ENCODE assay signal across 16 cellular contexts in the genomic region with DNA sequence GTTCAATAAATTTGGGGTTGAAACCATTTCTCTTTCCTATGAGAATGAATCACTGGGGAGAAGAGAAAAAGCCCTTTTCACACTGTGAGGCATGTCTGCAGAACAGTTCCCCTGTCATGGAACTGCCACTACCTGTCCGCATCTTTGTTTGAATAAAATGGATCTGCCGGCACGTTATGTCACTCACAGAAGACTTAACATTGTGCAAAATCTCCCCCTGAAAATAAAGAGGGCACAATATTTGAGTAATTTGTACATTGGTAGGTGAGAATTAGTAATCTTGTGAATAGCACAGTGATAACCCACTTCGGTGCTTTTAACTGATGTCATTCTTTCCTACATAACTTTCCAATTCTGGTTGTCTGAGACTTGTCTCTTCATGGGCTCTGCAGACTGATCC.
DNase-seq lines count a peak whose midpoint lies in the region; ATAC-seq and TF ChIP-seq lines count a peak whose summit lies in the region.
"Had no signal": no experiment of that assay in that cellular context is flagged by ENCODE, and none has a peak within 500 bp of the region (broad histone marks: within the 10 kb centered on the region; RNA-seq: fewer than 3 reads in every experiment).

No MANE protein-coding gene starts in this region.

- no peak for ATAC-seq in central memory CD8-positive, alpha-beta T cell (replicated peaks; ENCODE audit: extremely low read depth, poor library complexity, severe bottlenecking)
- ATAC-seq in HG03039 (IDR thresholded peaks at IDR 0.05; ENCODE audit: unreplicated experiment) (no peak), HG03469 (IDR thresholded peaks at IDR 0.05; ENCODE audit: unreplicated experiment) (no peak)
- ATAC-seq: CD8-positive, alpha-beta T cell had no signal

- H3K4me3 ChIP-seq in GM12865 (ENCODE audit: low read depth, low read length): no peak overlapping the region
- H3K4me3 ChIP-seq: BLaER1 had no signal

- TF ChIP-seq CTCF in GM12865 (IDR thresholded peaks at IDR 0.05; ENCODE audit: insufficient read depth, low read depth, low read length, missing control alignments) (no peak), neural crest cell (conservative IDR thresholded peaks at IDR 0.05) (no peak)

- DNase-seq in GM12865 (ENCODE audit: low read depth): peak; percentile 3
- no peak for DNase-seq in central memory CD8-positive, alpha-beta T cell (ENCODE audit: low spot score in 2 of 2)
- no peak for DNase-seq in neural crest cell (ENCODE audit: low read depth, low spot score)
- no peak for DNase-seq in C1 segment of cervical spinal cord (lab: John Stamatoyannopoulos, UW)
- DNase-seq: 8988T; ACHN; BE2C; Caco-2; Calu3; CD4-positive, alpha-beta T cell; CD8-positive, alpha-beta T cell; DMS79 treated with DMSO at 0.1 percent for 48 hours; GF-D8 had no signal

- H3K4me1 Mint-ChIP-seq in central memory CD8-positive, alpha-beta T cell: no peaks in the 10 kb centered on the region
- peaks cover 3% of the 10 kb centered on the region for H3K4me1 Mint-ChIP-seq in neural crest cell

- H3K36me3 Mint-ChIP-seq in central memory CD8-positive, alpha-beta T cell (ENCODE audit: insufficient read depth): no peaks in the 10 kb centered on the region
- H3K36me3 Mint-ChIP-seq in neural crest cell (ENCODE audit: low read depth): peaks cover 3% of the 10 kb centered on the region
- H3K36me3 Mint-ChIP-seq: CD8-positive, alpha-beta T cell had no signal

- H3K9me3 Mint-ChIP-seq in central memory CD8-positive, alpha-beta T cell: peaks cover 13% of the 10 kb centered on the region
- H3K9me3 Mint-ChIP-seq in neural crest cell: peaks cover 6% of the 10 kb centered on the region

- no peak overlapping the region for H3K4me3 Mint-ChIP-seq in central memory CD8-positive, alpha-beta T cell
- no peak overlapping the region for H3K4me3 Mint-ChIP-seq in neural crest cell
- H3K4me3 Mint-ChIP-seq: CD4-positive, alpha-beta T cell; CD8-positive, alpha-beta T cell had no signal

- H3K27me3 Mint-ChIP-seq in central memory CD8-positive, alpha-beta T cell: no peaks in the 10 kb centered on the region
- no peaks in the 10 kb centered on the region for H3K27me3 Mint-ChIP-seq in neural crest cell (ENCODE audit: low read depth)
- H3K27me3 Mint-ChIP-seq: CD4-positive, alpha-beta T cell had no signal

- H3K27ac Mint-ChIP-seq in central memory CD8-positive, alpha-beta T cell (ENCODE audit: low read depth): peak overlapping the region; percentile 49
- peak overlapping the region; percentile 72 for H3K27ac Mint-ChIP-seq in neural crest cell (ENCODE audit: unreplicated experiment)
- H3K27ac Mint-ChIP-seq: CD4-positive, alpha-beta T cell; CD8-positive, alpha-beta T cell had no signal
